In genomic region chr7:805261-805660, GRCh38 we compare ENCODE assay signal across 19 cellular contexts. TPM values are rescaled to one million over a fixed set of nuclear protein-coding genes. Genes with fewer than 3 reads are reported as not detected.
DNase-seq lines count a peak whose midpoint lies in the region; ATAC-seq and TF ChIP-seq lines count a peak whose summit lies in the region.
"Had no signal": no experiment of that assay in that cellular context is flagged by ENCODE, and none has a peak within 500 bp of the region (broad histone marks: within the 10 kb centered on the region; RNA-seq: fewer than 3 reads in every experiment).

No MANE protein-coding gene starts in this region.

- peak overlapping the region; percentile 1 for H3K27ac Mint-ChIP-seq in dendritic cell treated with granulocyte-macrophage colony-stimulating factor and Interleukin-4, amounts not matched to agents 40 ng/mL and 50 ng/mL, for 4 days
- H3K27ac Mint-ChIP-seq: activated naive CD4-positive, alpha-beta T cell treated with anti-CD3 and anti-CD28 coated beads, Interleukin-2, amount 50 U/mL, for 72 hours; CD8-positive, alpha-beta memory T cell; neural progenitor cell had no signal

- no peaks in the 10 kb centered on the region for H3K9me3 ChIP-seq in sigmoid colon

- H3K27me3 Mint-ChIP-seq in dendritic cell treated with granulocyte-macrophage colony-stimulating factor and Interleukin-4, amounts not matched to agents 40 ng/mL and 50 ng/mL, for 4 days: peaks cover 47% of the 10 kb centered on the region

- peaks cover 0 to 25% (median 25%) of the 10 kb centered on the region in 4 donors for H3K4me1 ChIP-seq in sigmoid colon

- H3K27me3 ChIP-seq in sigmoid colon: no peaks in the 10 kb centered on the region
- H3K27me3 ChIP-seq: neural progenitor cell had no signal

- DNase-seq in CD1c-positive myeloid dendritic cell (ENCODE audit: extremely low spot score): peak; percentile 6
- DNase-seq in left kidney (ENCODE audit: low read depth, low spot score): peak; percentile 80
- DNase-seq in sigmoid colon: no peak
- DNase-seq in NOMO-1 treated with dmso at 0.1 percent for 144 hours (lab: John Stamatoyannopoulos, UW; ENCODE audit: unreplicated experiment): no peak
- no peak for DNase-seq in NCI-H146 treated with DMSO at 0.1 percent for 48 hours (lab: John Stamatoyannopoulos, UW; ENCODE audit: unreplicated experiment)
- no peak for DNase-seq in A172 (ENCODE audit: low spot score)
- DNase-seq: activated CD8-positive, alpha-beta memory T cell treated with anti-CD3 and anti-CD28 coated beads, Interleukin-2, amount 50 U/mL, for 48 hours; caudate nucleus; NCI-H1930; NCI-H510A treated with DMSO at 0.1 percent for 48 hours; stimulated activated CD4-positive, alpha-beta T cell treated with anti-CD3 and anti-CD28 coated beads, Interleukin-12 subunit alpha, Interleukin-12 subunit beta, amount 100 ng/mL, for 4 hours; SW 1271 had no signal

- no peak for ATAC-seq in GM21526 (IDR thresholded peaks at IDR 0.05; ENCODE audit: low FRiP score, unreplicated experiment)
- ATAC-seq: activated naive CD4-positive, alpha-beta T cell treated with anti-CD3 and anti-CD28 coated beads, Interleukin-2, amount 50 U/mL, for 72 hours; Panc1 had no signal

- H3K4me3 Mint-ChIP-seq in dendritic cell treated with granulocyte-macrophage colony-stimulating factor and Interleukin-4, amounts not matched to agents 40 ng/mL and 50 ng/mL, for 4 days: peak overlapping the region; percentile 2
- H3K4me3 Mint-ChIP-seq: CD8-positive, alpha-beta memory T cell; neural progenitor cell had no signal

- TF ChIP-seq EP300 in sigmoid colon (IDR thresholded peaks at IDR 0.05): no peak

- H3K36me3 Mint-ChIP-seq in dendritic cell treated with granulocyte-macrophage colony-stimulating factor and Interleukin-4, amounts not matched to agents 40 ng/mL and 50 ng/mL, for 4 days (ENCODE audit: low read depth): peaks cover 7% of the 10 kb centered on the region
- H3K36me3 Mint-ChIP-seq: neural progenitor cell had no signal

- TF ChIP-seq POLR2A in sigmoid colon (IDR thresholded peaks at IDR 0.05): peak in 1 of 2 donors; percentile 13

- intact Hi-C loops in dendritic cell treated with granulocyte-macrophage colony-stimulating factor and Interleukin-4, amounts not matched to agents 40 ng/mL and 50 ng/mL, for 4 days (cut with micrococcal nuclease): no loop called here
- intact Hi-C loops in sigmoid colon (cut with DNase I): no loop called here

- peaks cover 31% of the 10 kb centered on the region for H3K4me1 Mint-ChIP-seq in dendritic cell treated with granulocyte-macrophage colony-stimulating factor and Interleukin-4, amounts not matched to agents 40 ng/mL and 50 ng/mL, for 4 days (ENCODE audit: low read depth)
- H3K4me1 Mint-ChIP-seq: CD8-positive, alpha-beta memory T cell had no signal

- no peak for TF ChIP-seq CTCF in sigmoid colon (IDR thresholded peaks at IDR 0.05)

- WGBS in sigmoid colon, 2 donors: 10 to 48% methylated on average over 18 of the region's 18 CpGs

- H3K9me3 Mint-ChIP-seq in dendritic cell treated with granulocyte-macrophage colony-stimulating factor and Interleukin-4, amounts not matched to agents 40 ng/mL and 50 ng/mL, for 4 days: peaks cover 18% of the 10 kb centered on the region

- peak overlapping the region; percentile 30 to 57 (median 42) for H3K27ac ChIP-seq in sigmoid colon
- H3K27ac ChIP-seq: HL-60, neural progenitor cell had no signal

- no peak overlapping the region for H3K4me3 ChIP-seq in sigmoid colon
- H3K4me3 ChIP-seq: neural progenitor cell had no signal

- no peaks in the 10 kb centered on the region for H3K36me3 ChIP-seq in sigmoid colon
- H3K36me3 ChIP-seq: neural progenitor cell had no signal

RNA-seq across cellular contexts. Expression of gene SUN1, which starts 27.0 kb away (rescaled TPM):
- 100 to 1,000 TPM; 108 to 130 (median 119) TPM for total RNA-seq in sigmoid colon
- polyA plus RNA-seq in sigmoid colon: 10 to 100 TPM; 23.4 to 71.0 (median 30.1) TPM
- 103 and 123 TPM in 2 replicates for total RNA-seq in A172 (2014; rRNA removed; shearing (Covaris generic))

Comparison
In these comparisons a context has a peak if more than half of its experiments do, and no peak if none do; other contexts are left out.
1. DNase-seq: peak in CD1c-positive myeloid dendritic cell (single experiment) and left kidney (single experiment); none in sigmoid colon (single experiment), NOMO-1 treated with dmso at 0.1 percent for 144 hours (single experiment), NCI-H146 treated with DMSO at 0.1 percent for 48 hours (single experiment) and A172 (single experiment).